In genomic region chr2:239324456-239324855, GRCh38 we compare ENCODE assay signal across 2 cellular contexts.
TF ChIP-seq lines count a peak whose summit lies in the region.

No MANE protein-coding gene starts in this region.

TF ChIP-seq in SK-N-SH, 30 proteins besides CTCF, POLR2A, EP300 and RAD21 (continued from another document):
- TF ChIP-seq USF2 (IDR thresholded peaks at IDR 0.05; ENCODE audit: borderline replicate concordance, low read depth, low read length) (no peak), ZBTB33 (IDR thresholded peaks at IDR 0.05; ENCODE audit: borderline replicate concordance, low read depth) (no peak), YY1 (IDR thresholded peaks at IDR 0.05; ENCODE audit: low read depth) (no peak), SIN3A (IDR thresholded peaks at IDR 0.05; ENCODE audit: borderline replicate concordance, low read depth, low read length) (no peak)

TF ChIP-seq in SK-N-SH treated with all-trans-retinoic acid at 6 μM for 48 hours, 23 proteins besides CTCF, POLR2A, EP300 and RAD21:
- TF ChIP-seq TSHZ2 (CRISPR knock-in tag; IDR thresholded peaks at IDR 0.05) = no peak
- no peak for TF ChIP-seq CREB5 (CRISPR knock-in tag; IDR thresholded peaks at IDR 0.05; ENCODE audit: low read depth)
- no peak for TF ChIP-seq SNAI2 (CRISPR knock-in tag; IDR thresholded peaks at IDR 0.05)
- no peak for TF ChIP-seq ZFP3 (CRISPR knock-in tag; IDR thresholded peaks at IDR 0.05)
- TF ChIP-seq OSR1 (CRISPR knock-in tag; IDR thresholded peaks at IDR 0.05) = no peak
- no peak for TF ChIP-seq CSRNP3 (CRISPR knock-in tag; IDR thresholded peaks at IDR 0.05)
- no peak for TF ChIP-seq TOX (CRISPR knock-in tag; IDR thresholded peaks at IDR 0.05; ENCODE audit: borderline replicate concordance)
- TF ChIP-seq ZNF70 (CRISPR knock-in tag; IDR thresholded peaks at IDR 0.05) = no peak
- no peak for TF ChIP-seq RARB (CRISPR knock-in tag; IDR thresholded peaks at IDR 0.05)
- TF ChIP-seq TCF4 (CRISPR knock-in tag; IDR thresholded peaks at IDR 0.05; ENCODE audit: borderline replicate concordance) = no peak
- no peak for TF ChIP-seq CSDC2 (CRISPR knock-in tag; IDR thresholded peaks at IDR 0.05)
- no peak for TF ChIP-seq ARNTL (CRISPR knock-in tag; IDR thresholded peaks at IDR 0.05; ENCODE audit: borderline replicate concordance, low read depth)
- no peak for TF ChIP-seq PPARA (CRISPR knock-in tag; IDR thresholded peaks at IDR 0.05; ENCODE audit: borderline replicate concordance)
- no peak for TF ChIP-seq ZFP30 (CRISPR knock-in tag; IDR thresholded peaks at IDR 0.05)
- no peak for TF ChIP-seq ZC3H10 (CRISPR knock-in tag; IDR thresholded peaks at IDR 0.05)
- TF ChIP-seq PATZ1 (CRISPR knock-in tag; IDR thresholded peaks at IDR 0.05; ENCODE audit: borderline replicate concordance) = no peak
- TF ChIP-seq GLIS3 (CRISPR knock-in tag; IDR thresholded peaks at IDR 0.05) = no peak
TF ChIP-seq in SK-N-SH treated with all-trans-retinoic acid at 6 μM for 48 hours: peak in this region for 0.
